Comparison of ENCODE assay signal across 9 cellular contexts in genomic region chr7:159031135-159031701, GRCh38.
DNase-seq lines count a peak whose midpoint lies in the region; TF ChIP-seq lines count a peak whose summit lies in the region.
"Had no signal": no experiment of that assay in that cellular context is flagged by ENCODE, and none has a peak within 500 bp of the region (broad histone marks: within the 10 kb centered on the region; RNA-seq: fewer than 3 reads in every experiment).

No MANE protein-coding gene starts in this region.

- H3K9me3 ChIP-seq in iPS-18a (ENCODE audit: control insufficient read depth, low read depth, low read length) (no peaks in the 10 kb centered on the region), MG63 (no peaks in the 10 kb centered on the region)

- CTCF ChIA-PET in Calu3 (lab: Charles Lee): no interaction called here

- TF ChIP-seq CTCF in Calu3 (IDR thresholded peaks at IDR 0.05; ENCODE audit: unreplicated experiment): no peak

- H3K27me3 ChIP-seq in iPS-18a (ENCODE audit: control insufficient read depth, insufficient read depth, low read length): peaks cover 5% of the 10 kb centered on the region
- peaks cover 8% of the 10 kb centered on the region for H3K27me3 ChIP-seq in rectal smooth muscle tissue (ENCODE audit: control insufficient read depth, insufficient read depth, low read length)
- no peaks in the 10 kb centered on the region for H3K27me3 ChIP-seq in MG63

- intact Hi-C loops in Calu3 (cut with micrococcal nuclease; ENCODE audit: unreplicated experiment): no loop called here

- no peak for DNase-seq in Calu3
- peak; percentile 5 for DNase-seq in activated naive CD4-positive, alpha-beta T cell treated with anti-CD3 and anti-CD28 coated beads, Interleukin-2, amount 50 U/mL, for 16 hours
- no peak for DNase-seq in NCI-H1092 (lab: John Stamatoyannopoulos, UW)
- no peak for DNase-seq in activated gamma-delta T cell treated with Interleukin-2 at 50 U/mL for 16 hours
- DNase-seq in MG63: no peak
- DNase-seq in NCI-H146 (lab: John Stamatoyannopoulos, UW): no peak
- DNase-seq: DND-41 had no signal

- H3K9ac ChIP-seq in iPS-18a (ENCODE audit: low read length) (peak overlapping the region; percentile 57), rectal smooth muscle tissue (ENCODE audit: low read length) (no peak overlapping the region)

- H3K36me3 Mint-ChIP-seq in Calu3 (ENCODE audit: insufficient read depth, unreplicated experiment): peaks cover 9% of the 10 kb centered on the region

- H3K4me3 ChIP-seq in iPS-18a (ENCODE audit: low read length) (peak overlapping the region; percentile 76), rectal smooth muscle tissue (ENCODE audit: low read length) (peak overlapping the region; percentile 60), MG63 (no peak overlapping the region)

- H3K27ac ChIP-seq in iPS-18a (ENCODE audit: low read length): no peak overlapping the region
- peak overlapping the region; percentile 54 for H3K27ac ChIP-seq in rectal smooth muscle tissue (ENCODE audit: low read depth, low read length)

- no peaks in the 10 kb centered on the region for H3K4me1 Mint-ChIP-seq in Calu3 (ENCODE audit: low read depth, unreplicated experiment)

- no peak overlapping the region for H3K27ac Mint-ChIP-seq in Calu3 (ENCODE audit: unreplicated experiment)

- BruUV-seq in Calu3 (replicated peaks; lab: Mats Ljungman, UMichigan): no TSS peak

- H3K4me3 Mint-ChIP-seq in Calu3 (ENCODE audit: low read depth, unreplicated experiment): peak overlapping the region; percentile 75

- H3K36me3 ChIP-seq in iPS-18a (ENCODE audit: control insufficient read depth, low read depth, low read length) (no peaks in the 10 kb centered on the region), rectal smooth muscle tissue (ENCODE audit: control insufficient read depth, insufficient read depth, low read length) (no peaks in the 10 kb centered on the region), MG63 (no peaks in the 10 kb centered on the region)

- H3K9me3 Mint-ChIP-seq in Calu3 (ENCODE audit: low read depth, unreplicated experiment): no peaks in the 10 kb centered on the region

- H3K4me1 ChIP-seq in iPS-18a (ENCODE audit: control insufficient read depth, low read depth, low read length) (peaks cover 17% of the 10 kb centered on the region), rectal smooth muscle tissue (ENCODE audit: control insufficient read depth, insufficient read depth, low read length) (no peaks in the 10 kb centered on the region)

- H3K27me3 Mint-ChIP-seq in Calu3 (ENCODE audit: unreplicated experiment): peaks cover 21% of the 10 kb centered on the region
